In the genomic region with DNA sequence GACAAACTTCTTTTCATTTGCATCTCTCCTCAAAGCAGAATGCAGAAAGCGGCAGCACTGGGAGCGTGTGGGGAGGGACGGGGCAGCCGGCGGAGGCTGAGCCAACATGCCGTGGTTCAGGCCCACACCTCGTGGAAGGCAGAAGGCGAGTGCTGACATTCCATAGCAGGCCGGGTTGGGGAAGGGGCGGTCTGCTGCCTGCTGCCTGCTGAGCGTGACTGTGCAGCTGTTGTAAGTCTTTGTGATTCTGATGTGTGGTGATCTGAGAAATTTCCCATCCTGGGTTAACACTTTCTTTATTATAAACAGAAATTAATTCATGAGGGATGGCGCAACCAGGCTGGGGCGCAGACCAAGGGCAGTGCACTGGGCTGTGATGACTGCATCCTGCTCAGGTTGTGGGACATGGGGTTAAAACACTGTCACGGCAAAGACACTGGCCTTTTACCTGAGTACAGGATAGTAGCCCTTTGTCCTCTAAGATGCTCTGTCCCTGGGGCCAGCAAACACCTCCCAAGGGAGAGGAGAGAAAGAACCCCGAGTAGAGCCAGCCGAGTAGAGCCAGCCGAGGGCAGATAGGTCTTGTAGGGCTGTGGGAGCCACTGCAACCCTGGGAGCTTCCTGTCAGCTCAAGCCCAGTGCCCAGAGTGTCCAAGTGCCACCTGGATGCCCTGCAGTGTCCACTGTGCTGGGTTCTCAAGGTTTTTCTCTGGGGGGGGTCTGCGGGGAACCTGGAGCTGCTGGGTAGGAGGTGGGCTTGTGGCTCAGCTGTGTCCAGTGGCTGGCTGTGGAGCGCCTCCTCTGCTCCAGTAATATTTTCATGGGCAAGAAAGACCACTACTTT, we compare ENCODE assay signal across 11 cellular contexts. TPM values are rescaled to one million over a fixed set of nuclear protein-coding genes. Genes with fewer than 3 reads are reported as not detected.
DNase-seq lines count a peak whose midpoint lies in the region; ATAC-seq, FAIRE-seq and TF ChIP-seq lines count a peak whose summit lies in the region.
"Had no signal": no experiment of that assay in that cellular context is flagged by ENCODE, and none has a peak within 500 bp of the region (broad histone marks: within the 10 kb centered on the region; RNA-seq: fewer than 3 reads in every experiment).

No MANE protein-coding gene starts in this region.

- no peak overlapping the region for H2AFZ ChIP-seq in SK-N-SH (ENCODE audit: low read depth)

- no peaks in the 10 kb centered on the region for H3K27me3 ChIP-seq in CD4-positive, CD25-positive, alpha-beta regulatory T cell (ENCODE audit: control insufficient read depth, insufficient read depth, low read length)
- no peaks in the 10 kb centered on the region for H3K27me3 ChIP-seq in SK-N-SH (ENCODE audit: insufficient read depth)

- H3K9me3 Mint-ChIP-seq in CD4-positive, CD25-positive, alpha-beta regulatory T cell: no peaks in the 10 kb centered on the region
- no peaks in the 10 kb centered on the region for H3K9me3 Mint-ChIP-seq in osteocyte (ENCODE audit: unreplicated experiment)
- H3K9me3 Mint-ChIP-seq: effector memory CD8-positive, alpha-beta T cell had no signal

- H3K9me3 ChIP-seq in CD4-positive, CD25-positive, alpha-beta regulatory T cell (ENCODE audit: control insufficient read depth in 2 of 2, low read length in 2 of 2): no peaks in the 10 kb centered on the region
- no peaks in the 10 kb centered on the region for H3K9me3 ChIP-seq in SK-N-SH

- TF ChIP-seq POLR2A in GM12892 (IDR thresholded peaks at IDR 0.05; ENCODE audit: low read depth, low read length): no peak

- peak overlapping the region in 2 of 3 donors; percentile 41 to 46 for H3K27ac Mint-ChIP-seq in CD4-positive, CD25-positive, alpha-beta regulatory T cell
- peak overlapping the region; percentile 48 for H3K27ac Mint-ChIP-seq in osteocyte (ENCODE audit: unreplicated experiment)

- H3K9me2 ChIP-seq in SK-N-SH: no peaks in the 10 kb centered on the region

- H3K9ac ChIP-seq in SK-N-SH: no peak overlapping the region

- no peaks in the 10 kb centered on the region for H4K20me1 ChIP-seq in SK-N-SH (ENCODE audit: insufficient read depth)

- FAIRE-seq in GM12892 (lab: Jason Lieb, UNC): no peak
- FAIRE-seq: G401.6 had no signal

- H3K4me1 Mint-ChIP-seq in CD4-positive, CD25-positive, alpha-beta regulatory T cell: peaks cover 0 to 6% (median 0%) of the 10 kb centered on the region in 4 donors
- H3K4me1 Mint-ChIP-seq in osteocyte (ENCODE audit: unreplicated experiment): peaks cover 25% of the 10 kb centered on the region

- no peak for ATAC-seq in CD4-positive, CD25-positive, alpha-beta regulatory T cell (ENCODE audit: low read depth in 2 of 2)
- no peak for ATAC-seq in HG02571 (IDR thresholded peaks at IDR 0.05; ENCODE audit: unreplicated experiment)
- ATAC-seq: effector memory CD8-positive, alpha-beta T cell had no signal

- H3K4me3 ChIP-seq in CD4-positive, CD25-positive, alpha-beta regulatory T cell (ENCODE audit: low read depth, low read length): no peak overlapping the region
- peak overlapping the region; percentile 23; the same call in 1 of the 2 replicates for H3K4me3 ChIP-seq in LNCaP clone FGC (ENCODE audit: low read depth, low read length)
- no peak overlapping the region for H3K4me3 ChIP-seq in SK-N-SH (ENCODE audit: low read depth in 2 of 2, low read length in 1 of 2)

- CTCF ChIA-PET in SK-N-SH (lab: Yijun Ruan, JAX): no interaction called here

- TF ChIP-seq RAD21 in SK-N-SH (IDR thresholded peaks at IDR 0.05; ENCODE audit: low read length): no peak

- POLR2A ChIA-PET in SK-N-SH (lab: Yijun Ruan, JAX): no interaction called here

- H3F3A ChIP-seq in SK-N-SH (replicated peaks; ENCODE audit: insufficient read depth): no peaks in the 10 kb centered on the region

- no peak for TF ChIP-seq EP300 in SK-N-SH (IDR thresholded peaks at IDR 0.05; ENCODE audit: borderline replicate concordance in 1 of 2, low read depth in 1 of 2, low read length in 1 of 2)

- no peak overlapping the region for H3K4me3 Mint-ChIP-seq in CD4-positive, CD25-positive, alpha-beta regulatory T cell
- no peak overlapping the region for H3K4me3 Mint-ChIP-seq in osteocyte (ENCODE audit: unreplicated experiment)
- H3K4me3 Mint-ChIP-seq: effector memory CD8-positive, alpha-beta T cell had no signal

- H3K27ac ChIP-seq in CD4-positive, CD25-positive, alpha-beta regulatory T cell (ENCODE audit: insufficient read depth, low read length, poor library complexity, severe bottlenecking): no peak overlapping the region
- no peak overlapping the region for H3K27ac ChIP-seq in SK-N-SH (ENCODE audit: low read depth in 2 of 2, low read length in 1 of 2)

- TF ChIP-seq CTCF in LNCaP clone FGC (IDR thresholded peaks at IDR 0.05; ENCODE audit: control insufficient read depth, extremely low read depth, insufficient read depth) (no peak), osteocyte (IDR thresholded peaks at IDR 0.05) (no peak), GM10266 (IDR thresholded peaks at IDR 0.05; ENCODE audit: control insufficient read depth, insufficient read depth, low read depth, missing control alignments) (no peak), SK-N-SH (IDR thresholded peaks at IDR 0.05) (no peak)

- H3K36me3 Mint-ChIP-seq in CD4-positive, CD25-positive, alpha-beta regulatory T cell: peaks cover 9% of the 10 kb centered on the region
- H3K36me3 Mint-ChIP-seq in osteocyte (ENCODE audit: unreplicated experiment): peaks cover 2% of the 10 kb centered on the region

- 87% methylated on average over 16 of the region's 19 CpGs for WGBS in SK-N-SH (ENCODE audit: low lambda C conversion rate)

- peaks cover 28% of the 10 kb centered on the region for H3K36me3 ChIP-seq in CD4-positive, CD25-positive, alpha-beta regulatory T cell (ENCODE audit: control insufficient read depth, insufficient read depth, low read length)
- H3K36me3 ChIP-seq in SK-N-SH (replicated peaks in 1 of 2; ENCODE audit: control insufficient read depth in 1 of 2, insufficient read depth in 2 of 2, low read length in 1 of 2): peaks cover 0 to 2% of the 10 kb centered on the region in 2 experiments

- no peaks in the 10 kb centered on the region for H3K79me2 ChIP-seq in SK-N-SH (ENCODE audit: insufficient read depth)

- H3K4me1 ChIP-seq in CD4-positive, CD25-positive, alpha-beta regulatory T cell (ENCODE audit: control insufficient read depth, insufficient read depth, low read length, poor library complexity, severe bottlenecking): peaks cover 4% of the 10 kb centered on the region
- H3K4me1 ChIP-seq in SK-N-SH (ENCODE audit: control insufficient read depth in 1 of 2, insufficient read depth in 2 of 2, low read depth in 1 of 2, low read length in 1 of 2): peaks cover 0 to 24% of the 10 kb centered on the region in 2 experiments; a peak in 1 of 4 replicates

- H3K4me2 ChIP-seq in SK-N-SH: no peak overlapping the region

- DNase-seq in CD4-positive, CD25-positive, alpha-beta regulatory T cell: no peak
- DNase-seq in LNCaP clone FGC (ENCODE audit: low read depth): peak; percentile 31
- DNase-seq in fibroblast of gingiva (ENCODE audit: low read depth): peak; percentile 49
- peak; percentile 79 for DNase-seq in osteocyte (ENCODE audit: extremely low spot score, unreplicated experiment)
- no peak for DNase-seq in GM12892 (ENCODE audit: insufficient read length)
- no peak for DNase-seq in GM10266 (ENCODE audit: extremely low spot score)
- DNase-seq in SK-N-SH: no peak
- DNase-seq: effector memory CD8-positive, alpha-beta T cell; midbrain had no signal

- no peaks in the 10 kb centered on the region for H3K27me3 Mint-ChIP-seq in CD4-positive, CD25-positive, alpha-beta regulatory T cell
- no peaks in the 10 kb centered on the region for H3K27me3 Mint-ChIP-seq in osteocyte (ENCODE audit: unreplicated experiment)
- H3K27me3 Mint-ChIP-seq: effector memory CD8-positive, alpha-beta T cell had no signal

TF ChIP-seq in SK-N-SH, 30 proteins besides CTCF, POLR2A, EP300 and RAD21 (continues in another document):
- TF ChIP-seq ZBTB33 (IDR thresholded peaks at IDR 0.05; ENCODE audit: borderline replicate concordance, low read depth): no peak
- no peak for TF ChIP-seq GATA2 (CRISPR knock-in tag; IDR thresholded peaks at IDR 0.05)
- TF ChIP-seq SIN3A (IDR thresholded peaks at IDR 0.05; ENCODE audit: borderline replicate concordance, low read depth, low read length): no peak
- no peak for TF ChIP-seq NRF1 (IDR thresholded peaks at IDR 0.05; ENCODE audit: low read depth, low read length)
- no peak for TF ChIP-seq NFIC (IDR thresholded peaks at IDR 0.05; ENCODE audit: borderline replicate concordance)
- TF ChIP-seq MEF2A (IDR thresholded peaks at IDR 0.05; ENCODE audit: borderline replicate concordance, low read depth): no peak
- no peak for TF ChIP-seq RXRA (IDR thresholded peaks at IDR 0.05; ENCODE audit: borderline replicate concordance, low read depth)
- TF ChIP-seq YY1 (IDR thresholded peaks at IDR 0.05; ENCODE audit: low read depth): no peak
- no peak for TF ChIP-seq TCF12 (IDR thresholded peaks at IDR 0.05)
- no peak for TF ChIP-seq FOXJ3 (CRISPR knock-in tag; IDR thresholded peaks at IDR 0.05)

RNA-seq across cellular contexts. Expression of gene DNASE1, which starts 8.8 kb away (rescaled TPM):
- 41.9 TPM for total RNA-seq in CD4-positive, CD25-positive, alpha-beta regulatory T cell
- polyA plus RNA-seq in CD4-positive, CD25-positive, alpha-beta regulatory T cell: 1 to 10 TPM; 1.6 to 4.0 (median 3.6) TPM
- total RNA-seq in osteocyte: 22.5 and 23.1 TPM in 2 replicates
- 8.5 TPM for polyA plus RNA-seq in GM12892 (2012; ENCODE audit: missing spikeins)
- 19.8 and 27.2 TPM in 2 replicates for polyA plus RNA-seq in SK-N-SH (2012; rRNA removed)
- 6.1 and 11.9 TPM in 2 replicates for polyA plus RNA-seq in SK-N-SH (2012; cell fraction: cytosol; rRNA removed)
- polyA plus RNA-seq in SK-N-SH (2012; cell fraction: nucleus; rRNA removed): 77.3 and 82.8 TPM in 2 replicates

RNA-seq across cellular contexts. Expression of gene SLX4, which starts 34.3 kb away (rescaled TPM):
- 5.4 TPM for total RNA-seq in CD4-positive, CD25-positive, alpha-beta regulatory T cell
- polyA plus RNA-seq in CD4-positive, CD25-positive, alpha-beta regulatory T cell: under 1 TPM; 0.24 to 0.83 (median 0.42) TPM
- total RNA-seq in osteocyte: 7.1 and 8.4 TPM in 2 replicates
- polyA plus RNA-seq in GM12892 (2012; ENCODE audit: missing spikeins): 4.9 TPM
- polyA plus RNA-seq in SK-N-SH (2012; rRNA removed): 1.9 and 2.1 TPM in 2 replicates
- 0.72 and 0.84 TPM in 2 replicates for polyA plus RNA-seq in SK-N-SH (2012; cell fraction: cytosol; rRNA removed)
- 8.1 and 10.3 TPM in 2 replicates for polyA plus RNA-seq in SK-N-SH (2012; cell fraction: nucleus; rRNA removed)

Comparison
In these comparisons a context has a peak if more than half of its experiments do, and no peak if none do; other contexts are left out.
1. DNase-seq: peak in LNCaP clone FGC (single experiment), fibroblast of gingiva (single experiment) and osteocyte (single experiment); none in CD4-positive, CD25-positive, alpha-beta regulatory T cell (0 of 3), GM12892 (single experiment), GM10266 (single experiment) and SK-N-SH (single experiment).